In the genomic region with DNA sequence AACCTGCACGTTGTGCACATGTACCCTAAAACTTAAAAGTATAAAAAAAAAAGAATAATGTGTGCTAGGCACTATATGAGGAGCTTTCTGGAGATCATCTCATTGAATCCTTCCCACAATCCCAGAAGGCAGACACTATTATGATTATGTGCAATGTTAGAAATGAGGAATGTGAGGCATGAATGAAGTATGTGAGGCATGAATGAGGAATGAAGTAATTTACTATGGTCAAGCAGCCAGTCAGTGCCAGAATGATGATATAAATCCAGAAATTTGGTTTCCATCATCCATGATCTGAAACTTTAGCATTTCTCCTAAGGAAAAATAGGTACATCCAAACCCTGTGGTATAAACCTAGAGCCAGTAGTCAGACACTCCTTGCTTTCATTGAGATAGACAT, we compare ENCODE assay signal across 21 cellular contexts. TPM values are rescaled to one million over a fixed set of nuclear protein-coding genes. Genes with fewer than 3 reads are reported as not detected.
DNase-seq lines count a peak whose midpoint lies in the region; ATAC-seq, FAIRE-seq and TF ChIP-seq lines count a peak whose summit lies in the region.
"Had no signal": no experiment of that assay in that cellular context is flagged by ENCODE, and none has a peak within 500 bp of the region (broad histone marks: within the 10 kb centered on the region; RNA-seq: fewer than 3 reads in every experiment).

No MANE protein-coding gene starts in this region.

- H3K4me2 ChIP-seq in fibroblast of lung (ENCODE audit: extremely low read depth, insufficient read depth, low read length) (no peak overlapping the region), skeletal muscle satellite cell (ENCODE audit: low read length) (peak overlapping the region; percentile 36)

- no peak overlapping the region for H2AFZ ChIP-seq in fibroblast of lung (ENCODE audit: low read length)

- no peaks in the 10 kb centered on the region for H4K20me1 ChIP-seq in fibroblast of lung (ENCODE audit: control insufficient read depth, extremely low read depth, insufficient read depth, low read length)

- FAIRE-seq in RCC 7860 (lab: Jason Lieb, UNC) = no peak

- H3K9ac ChIP-seq in fibroblast of lung (ENCODE audit: insufficient read depth, low read length) (no peak overlapping the region), skeletal muscle satellite cell (ENCODE audit: low read depth, low read length) (peak overlapping the region; percentile 47)

- no peak for ATAC-seq in lower lobe of right lung
- ATAC-seq: esophagus mucosa; stimulated activated effector memory CD8-positive, alpha-beta T cell treated with anti-CD3 and anti-CD28 coated beads, Interleukin-12 subunit alpha, Interleukin-12 subunit beta, amount 100 ng/mL, for 72 hours had no signal

- H3K79me2 ChIP-seq in fibroblast of lung (ENCODE audit: control insufficient read depth, insufficient read depth, low read length) = no peaks in the 10 kb centered on the region

- no peak overlapping the region for H3K4me3 ChIP-seq in fibroblast of lung (replicated peaks in 1 of 4; ENCODE audit: control extremely low read depth in 1 of 4, insufficient read depth in 1 of 4, low read depth in 3 of 4, low read length in 4 of 4)
- no peak overlapping the region for H3K4me3 ChIP-seq in skeletal muscle satellite cell (ENCODE audit: low read length)
- no peak overlapping the region for H3K4me3 ChIP-seq in lower lobe of right lung
- H3K4me3 ChIP-seq: adrenal gland, dorsolateral prefrontal cortex, transverse colon had no signal

- no peaks in the 10 kb centered on the region for H3K36me3 ChIP-seq in fibroblast of lung (ENCODE audit: control insufficient read depth, insufficient read depth, low read length)
- no peaks in the 10 kb centered on the region for H3K36me3 ChIP-seq in skeletal muscle satellite cell (ENCODE audit: insufficient read depth, low read length)
- H3K36me3 ChIP-seq in lower lobe of right lung = no peaks in the 10 kb centered on the region
- H3K36me3 ChIP-seq: adrenal gland, transverse colon had no signal

- no peak for TF ChIP-seq CTCF in fibroblast of lung (conservative IDR thresholded peaks at IDR 0.05 in 1 of 2, IDR thresholded peaks at IDR 0.05 in 1 of 2; ENCODE audit: low read depth in 1 of 2, low read length in 2 of 2)
- no peak for TF ChIP-seq CTCF in lower lobe of right lung (IDR thresholded peaks at IDR 0.05)

- H3K27me3 ChIP-seq in fibroblast of lung (ENCODE audit: control insufficient read depth, insufficient read depth, low read length) (no peaks in the 10 kb centered on the region), skeletal muscle satellite cell (ENCODE audit: control insufficient read depth, insufficient read depth, low read length) (no peaks in the 10 kb centered on the region), lower lobe of right lung (ENCODE audit: low read depth) (no peaks in the 10 kb centered on the region)
- H3K27me3 ChIP-seq: adrenal gland, dorsolateral prefrontal cortex, transverse colon had no signal

- POLR2A ChIA-PET in HEK293T (lab: Yijun Ruan, JAX) = no interaction called here

- H3K9me3 ChIP-seq in fibroblast of lung (ENCODE audit: control insufficient read depth, insufficient read depth, low read depth, low read length) = no peaks in the 10 kb centered on the region
- peaks cover 10% of the 10 kb centered on the region for H3K9me3 ChIP-seq in skeletal muscle satellite cell (replicated peaks; ENCODE audit: low read length)
- peaks cover 30% of the 10 kb centered on the region for H3K9me3 ChIP-seq in lower lobe of right lung
- H3K9me3 ChIP-seq: adrenal gland had no signal

- peak overlapping the region; percentile 46 for H3K27ac ChIP-seq in fibroblast of lung (ENCODE audit: insufficient read depth, low read length)
- no peak overlapping the region for H3K27ac ChIP-seq in lower lobe of right lung
- H3K27ac ChIP-seq: adrenal gland, dorsolateral prefrontal cortex, transverse colon had no signal

- intact Hi-C loops in lower lobe of right lung (cut with DNase I) (no loop called here), posterior cingulate gyrus (cut with DNase I) (no loop called here)

- CTCF ChIA-PET in HEK293T (lab: Yijun Ruan, JAX) = no interaction called here

- DNase-seq in EL = peak; percentile 90
- DNase-seq in RCC 7860 (ENCODE audit: low spot score) = peak; percentile 69
- peak; percentile 11 to 82 for DNase-seq in fibroblast of lung (ENCODE audit: low read depth in 2 of 2)
- DNase-seq in HEK293T (ENCODE audit: extremely low spot score) = no peak
- no peak for DNase-seq in NOMO-1 (lab: John Stamatoyannopoulos, UW; ENCODE audit: unreplicated experiment in 2 of 2)
- no peak for DNase-seq in lower lobe of right lung
- DNase-seq in posterior cingulate gyrus = no peak
- DNase-seq: activated CD4-positive, CD25-positive, alpha-beta regulatory T cell; adrenal gland; CD4-positive, alpha-beta T cell; dorsolateral prefrontal cortex; hippocampal formation; NCI-H1436; NCI-H446; occipital lobe; SHP77 treated with DMSO at 0.1 percent for 48 hours; transverse colon had no signal

- peaks cover 2% of the 10 kb centered on the region for H3K4me1 ChIP-seq in fibroblast of lung (ENCODE audit: control insufficient read depth, extremely low read depth, insufficient read depth, low read length)
- peaks cover 37% of the 10 kb centered on the region for H3K4me1 ChIP-seq in skeletal muscle satellite cell (ENCODE audit: control insufficient read depth, insufficient read depth, low read length)
- no peaks in the 10 kb centered on the region for H3K4me1 ChIP-seq in lower lobe of right lung
- H3K4me1 ChIP-seq: adrenal gland, transverse colon had no signal

TF ChIP-seq in HEK293T, 16 proteins besides CTCF, POLR2A, EP300 and RAD21:
- TF ChIP-seq HDGF (IDR thresholded peaks at IDR 0.05; ENCODE audit: borderline replicate concordance) = no peak
- TF ChIP-seq ELF4 (IDR thresholded peaks at IDR 0.05) = no peak
- TF ChIP-seq SP1 (IDR thresholded peaks at IDR 0.05) = no peak
- TF ChIP-seq NFRKB (IDR thresholded peaks at IDR 0.05) = no peak
- no peak for TF ChIP-seq FOXM1 (IDR thresholded peaks at IDR 0.05; ENCODE audit: borderline replicate concordance)
- TF ChIP-seq ZNF384 (IDR thresholded peaks at IDR 0.05) = no peak
- TF ChIP-seq L3MBTL2 (conservative IDR thresholded peaks at IDR 0.05) = no peak
- no peak for TF ChIP-seq LEF1 (IDR thresholded peaks at IDR 0.05; ENCODE audit: borderline replicate concordance)
- no peak for TF ChIP-seq FOXA1 (IDR thresholded peaks at IDR 0.05)
- TF ChIP-seq, protein P1, sequence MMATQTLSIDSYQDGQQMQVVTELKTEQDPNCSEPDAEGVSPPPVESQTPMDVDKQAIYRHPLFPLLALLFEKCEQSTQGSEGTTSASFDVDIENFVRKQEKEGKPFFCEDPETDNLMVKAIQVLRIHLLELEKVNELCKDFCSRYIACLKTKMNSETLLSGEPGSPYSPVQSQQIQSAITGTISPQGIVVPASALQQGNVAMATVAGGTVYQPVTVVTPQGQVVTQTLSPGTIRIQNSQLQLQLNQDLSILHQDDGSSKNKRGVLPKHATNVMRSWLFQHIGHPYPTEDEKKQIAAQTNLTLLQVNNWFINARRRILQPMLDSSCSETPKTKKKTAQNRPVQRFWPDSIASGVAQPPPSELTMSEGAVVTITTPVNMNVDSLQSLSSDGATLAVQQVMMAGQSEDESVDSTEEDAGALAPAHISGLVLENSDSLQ (IDR thresholded peaks at IDR 0.05) = no peak
- no peak for TF ChIP-seq ARNT (IDR thresholded peaks at IDR 0.05)
- TF ChIP-seq SUZ12 (IDR thresholded peaks at IDR 0.05) = no peak
- no peak for TF ChIP-seq TARDBP (IDR thresholded peaks at IDR 0.05)
TF ChIP-seq in HEK293T: peak in this region for 0.

RNA-seq across cellular contexts. Expression of a gene that starts 42.0 kb away (rescaled TPM):
- total RNA-seq in fibroblast of lung (1.0 and 1.2 TPM in 2 replicates), lower lobe of right lung (2.8 TPM)
- 0.61 and 1.2 TPM in 2 replicates for polyA plus RNA-seq in fibroblast of lung
- 0.58 and 1.2 TPM in 2 replicates for polyA plus RNA-seq in fibroblast of lung (2012)
- not detected in 2 replicates for polyA minus RNA-seq in fibroblast of lung (ENCODE audit: low replicate concordance)
- 0.22 TPM in 1 of 2 replicates, not detected in the other for total RNA-seq in skeletal muscle satellite cell (2012; rRNA removed)
- total RNA-seq: activated T-helper 2 cell treated with anti-CD3 and anti-CD28 coated beads, Interferon-gamma antibody, Interleukin-2, Interleukin-4, amounts not matched to agents 10 μg/mL and 5 μg/mL and 100 μg/mL, durations not matched to agents 14 hours and 24 hours and 36 hours; CD4-positive, alpha-beta T cell had no signal

RNA-seq across cellular contexts. Expression of a gene that starts 42.2 kb away (rescaled TPM):
- total RNA-seq in fibroblast of lung (32.6 and 56.3 TPM in 2 replicates), lower lobe of right lung (57.0 TPM)
- 36.6 and 44.5 TPM in 2 replicates for polyA plus RNA-seq in fibroblast of lung
- 29.6 and 38.2 TPM in 2 replicates for polyA plus RNA-seq in fibroblast of lung (2012)
- 93.5 and 189 TPM in 2 replicates for polyA minus RNA-seq in fibroblast of lung (ENCODE audit: low replicate concordance)
- 25.6 and 30.7 TPM in 2 replicates for total RNA-seq in skeletal muscle satellite cell (2012; rRNA removed)

Comparison
In these comparisons a context has a peak if more than half of its experiments do, and no peak if none do; other contexts are left out.
1. DNase-seq: peak in EL (single experiment), RCC 7860 (single experiment) and fibroblast of lung (2 of 2); none in HEK293T (single experiment), NOMO-1 (0 of 2), lower lobe of right lung (single experiment) and posterior cingulate gyrus (0 of 10).